8 cellular contexts compared by ENCODE assay signal in genomic region chr6:34756513-34756856, GRCh38. TPM values are rescaled to one million over a fixed set of nuclear protein-coding genes. Genes with fewer than 3 reads are reported as not detected.
A peak's percentile ranks its signal among the peaks of the same experiment; 100 is the strongest.
DNase-seq lines count a peak whose midpoint lies in the region; ATAC-seq and TF ChIP-seq lines count a peak whose summit lies in the region.
"Not testable (repeated sequence)": the region's sequence is repeated elsewhere in the genome, so short reads cannot be mapped to it uniquely, and the experiment has no call there.

No MANE protein-coding gene starts in this region.

- H3K4me2 ChIP-seq in MM.1S (ENCODE audit: low read depth, low read length): peak overlapping the region; percentile 51; the same call in 1 of the 2 replicates
- H3K4me2 ChIP-seq in PC-3 (ENCODE audit: low read length): peak overlapping the region; percentile 92

- not testable (repeated sequence) for H3K4me1 ChIP-seq in MM.1S (ENCODE audit: low read length); PC-3 (ENCODE audit: insufficient read depth, low read length); aorta (ENCODE audit: control insufficient read depth in 1 of 2, insufficient read depth in 2 of 2, low read length in 2 of 2)
- peaks cover 0 to 16% (median 9%) of the 10 kb centered on the region in 4 donors for H3K4me1 ChIP-seq in sigmoid colon

- not testable (repeated sequence) for H3K36me3 ChIP-seq in MM.1S (replicated peaks; ENCODE audit: insufficient read depth, low read length); PC-3 (ENCODE audit: low read depth, low read length); sigmoid colon; aorta (ENCODE audit: control insufficient read depth in 1 of 2, insufficient read depth in 2 of 2, low read length in 1 of 2)

- not testable (repeated sequence) for BruUV-seq in PC-3 (replicated peaks; lab: Mats Ljungman, UMichigan)

- not testable (repeated sequence) for H3F3A ChIP-seq in MM.1S (ENCODE audit: insufficient read depth, low read length); PC-3 (ENCODE audit: low read length, unreplicated experiment)

- CTCF ChIA-PET in PC-3 (lab: Charles Lee): interaction anchor here (0.6 to 1.5 kb wide), 3 partner anchors 55 to 611 kb away, joined by 3 read pairs; no protein-coding TSS in a partner anchor

- TF ChIP-seq POLR2A in sigmoid colon (IDR thresholded peaks at IDR 0.05): not testable (repeated sequence)

- peak overlapping the region; percentile 98 for H2AFZ ChIP-seq in MM.1S (ENCODE audit: low read length)
- H2AFZ ChIP-seq in PC-3 (ENCODE audit: low read length): peak overlapping the region; percentile 99

- H3K9me2 ChIP-seq in MM.1S (replicated peaks; ENCODE audit: insufficient read depth, low read length); PC-3 (replicated peaks; ENCODE audit: low read length): not testable (repeated sequence)

- peaks cover 39% of the 10 kb centered on the region for H3K79me2 ChIP-seq in MM.1S (ENCODE audit: low read length)
- H3K79me2 ChIP-seq in PC-3 (ENCODE audit: low read length): peaks cover 41% of the 10 kb centered on the region

- intact Hi-C loops in PC-3 (cut with micrococcal nuclease): loop anchor here (10.0 kb wide), 1 partner anchor 102 kb away; no protein-coding TSS in a partner anchor
- intact Hi-C loops in dorsolateral prefrontal cortex (cut with DNase I): loop anchor here (2.0 to 10.0 kb wide), 3 partner anchors 60 to 332 kb away; partner anchors contain the start of genes ANKS1A (in 1 of the 2), ILRUN (in 1 of the 2), RPS10 (in 1 of the 2) and TAF11 (in 1 of the 2)
- intact Hi-C loops in left colon (cut with DNase I, micrococcal nuclease): not testable (repeated sequence)
- intact Hi-C loops in sigmoid colon (cut with DNase I): loop anchor here (2.0 to 5.0 kb wide), 4 partner anchors 36 to 230 kb away; partner anchors contain the start of genes BLTP3A and ILRUN
- intact Hi-C loops in aorta (cut with DNase I): loop anchor here (5.0 kb wide), 2 partner anchors 64 to 229 kb away; no protein-coding TSS in a partner anchor

- not testable (repeated sequence) for TF ChIP-seq EP300 in sigmoid colon (IDR thresholded peaks at IDR 0.05)

- ATAC-seq in PC-3: peak; percentile 30
- peak; percentile 49 for ATAC-seq in left colon
- ATAC-seq in aorta (ENCODE audit: low FRiP score): peak; percentile 17

- H4K20me1 ChIP-seq in MM.1S (ENCODE audit: insufficient read depth, low read length); PC-3 (ENCODE audit: low read length): not testable (repeated sequence)

- TF ChIP-seq CTCF in GM12865 (IDR thresholded peaks at IDR 0.05; ENCODE audit: insufficient read depth, low read depth, low read length, missing control alignments): peak; percentile 54
- peak; percentile 31 for TF ChIP-seq CTCF in MM.1S (IDR thresholded peaks at IDR 0.05; ENCODE audit: low read length)
- peak; percentile 62 for TF ChIP-seq CTCF in PC-3 (conservative IDR thresholded peaks at IDR 0.05; ENCODE audit: low read depth, low read length)
- TF ChIP-seq CTCF in dorsolateral prefrontal cortex (IDR thresholded peaks at IDR 0.05 in 54 of 56, conservative IDR thresholded peaks at IDR 0.05 in 2 of 56; ENCODE audit: low read depth in 1 of 56, partially characterized antibody in 56 of 56): peak in 21 of 56 donors; percentile 8 to 41 (median 20)
- TF ChIP-seq CTCF in sigmoid colon (IDR thresholded peaks at IDR 0.05): peak; percentile 14 to 41 (median 34)

- H3K4me3 ChIP-seq in GM12865 (ENCODE audit: low read depth, low read length) (peak overlapping the region; percentile 83), MM.1S (ENCODE audit: low read length) (peak overlapping the region; percentile 84), PC-3 (ENCODE audit: low read length) (peak overlapping the region; percentile 82), dorsolateral prefrontal cortex (peak overlapping the region; percentile 62 to 99 (median 84)), sigmoid colon (peak overlapping the region; percentile 59 to 69 (median 64)), aorta (ENCODE audit: low read length in 2 of 2) (peak overlapping the region in 1 of 2 donors; percentile 80)

- DNase-seq in GM12865 (ENCODE audit: low read depth): peak; percentile 78
- DNase-seq in MM.1S: peak; percentile 54
- peak; percentile 63 for DNase-seq in PC-3
- peak in 2 of 3 experiments; percentile 11 to 18 for DNase-seq in activated CD8-positive, alpha-beta memory T cell treated with anti-CD3 and anti-CD28 coated beads for 48 hours (ENCODE audit: low read depth in 2 of 3, low spot score in 2 of 3)
- DNase-seq in dorsolateral prefrontal cortex, left colon, sigmoid colon, aorta: not testable (repeated sequence)

- WGBS in sigmoid colon, 2 donors: 10 to 24% methylated on average over 17 of the region's 17 CpGs
- 35% methylated on average over 17 of the region's 17 CpGs for WGBS in aorta, 2 donors

- H3K27ac ChIP-seq in MM.1S (ENCODE audit: low read length): peak overlapping the region; percentile 83; the same call in 1 of the 2 replicates
- peak overlapping the region; percentile 88 for H3K27ac ChIP-seq in PC-3 (ENCODE audit: low read length)
- peak overlapping the region; percentile 76 to 98 (median 94) for H3K27ac ChIP-seq in dorsolateral prefrontal cortex
- peak overlapping the region; percentile 92 to 96 (median 94) for H3K27ac ChIP-seq in sigmoid colon
- peak overlapping the region; percentile 78 to 94 for H3K27ac ChIP-seq in aorta (ENCODE audit: low read depth in 1 of 2, low read length in 2 of 2)

- POLR2A ChIA-PET in PC-3 (lab: Charles Lee; ENCODE audit: unreplicated experiment): not testable (repeated sequence)

- not testable (repeated sequence) for H3K9me3 ChIP-seq in MM.1S (replicated peaks; ENCODE audit: insufficient read depth, low read length); PC-3 (ENCODE audit: low read length); sigmoid colon; aorta (ENCODE audit: control insufficient read depth, low read length)

- H3K27me3 ChIP-seq in MM.1S (replicated peaks; ENCODE audit: insufficient read depth, low read length); PC-3 (ENCODE audit: low read length); dorsolateral prefrontal cortex; sigmoid colon; aorta (ENCODE audit: control insufficient read depth in 1 of 2, insufficient read depth in 2 of 2, low read length in 1 of 2): not testable (repeated sequence)

- peak overlapping the region; percentile 88 for H3K9ac ChIP-seq in MM.1S (ENCODE audit: low read length)
- peak overlapping the region; percentile 90 for H3K9ac ChIP-seq in PC-3 (ENCODE audit: low read length)

RNA-seq across cellular contexts. Expression of gene SNRPC, which starts 0.8 kb away (rescaled TPM):
- 271 and 306 TPM in 2 replicates for total RNA-seq in PC-3 (2014; rRNA removed)
- total RNA-seq in dorsolateral prefrontal cortex: 10 to 100 TPM; 21.8 to 54.0 (median 39.4) TPM
- total RNA-seq in left colon: 10 to 100 TPM; 54.8 to 60.7 TPM
- 10 to 100 TPM; 48.2 to 69.3 (median 58.6) TPM for total RNA-seq in sigmoid colon
- polyA plus RNA-seq in sigmoid colon: 100 to 1,000 TPM; 111 to 146 (median 117) TPM
- 10 to 100 TPM; 37.6 to 43.5 TPM for total RNA-seq in aorta
- polyA plus RNA-seq in aorta: 100 to 1,000 TPM in 1 of 2 donors, 10 to 100 TPM in 1; 79.3 to 109 TPM

RNA-seq across cellular contexts. Expression of gene BLTP3A, which starts 35.4 kb away (rescaled TPM):
- total RNA-seq in PC-3 (2014; rRNA removed): 10.6 and 11.1 TPM in 2 replicates
- total RNA-seq in dorsolateral prefrontal cortex: 10 to 100 TPM in 119 of 120 experiments, 1 to 10 TPM in 1; 9.5 to 19.4 (median 14.4) TPM
- total RNA-seq in left colon: 1 to 10 TPM; 7.5 to 9.7 TPM
- total RNA-seq in sigmoid colon: 10 to 100 TPM in 1 of 4 donors, 1 to 10 TPM in 3; 6.7 to 11.6 (median 7.2) TPM
- 1 to 10 TPM in 2 of 3 donors, under 1 TPM in 1; 0.60 to 5.3 (median 1.2) TPM for polyA plus RNA-seq in sigmoid colon
- 10 to 100 TPM; 11.1 to 12.0 TPM for total RNA-seq in aorta
- polyA plus RNA-seq in aorta: 1 to 10 TPM; 1.1 to 2.1 TPM

RNA-seq across cellular contexts. Expression of gene ILRUN, which starts 59.9 kb away (rescaled TPM):
- total RNA-seq in PC-3 (2014; rRNA removed) (54.8 and 59.5 TPM in 2 replicates), dorsolateral prefrontal cortex (100 to 1,000 TPM in 71 of 120 experiments, 10 to 100 TPM in 49; 46.6 to 155 (median 106) TPM), left colon (10 to 100 TPM; 48.0 to 57.6 TPM), sigmoid colon (10 to 100 TPM; 56.3 to 79.3 (median 78.4) TPM), aorta (10 to 100 TPM; 69.7 to 76.6 TPM)
- polyA plus RNA-seq in sigmoid colon (10 to 100 TPM; 35.4 to 62.7 (median 51.6) TPM), aorta (10 to 100 TPM; 46.7 to 62.2 TPM)
